Comparison of ENCODE assay signal across 12 cellular contexts in genomic region chr3:122298239-122298638, GRCh38. TPM values are rescaled to one million over a fixed set of nuclear protein-coding genes. Genes with fewer than 3 reads are reported as not detected.
DNase-seq lines count a peak whose midpoint lies in the region; ATAC-seq and TF ChIP-seq lines count a peak whose summit lies in the region.
"Had no signal": no experiment of that assay in that cellular context is flagged by ENCODE, and none has a peak within 500 bp of the region (broad histone marks: within the 10 kb centered on the region; RNA-seq: fewer than 3 reads in every experiment).

No MANE protein-coding gene starts in this region.

- H3K27me3 Mint-ChIP-seq in activated CD8-positive, alpha-beta T cell treated with anti-CD3 and anti-CD28 coated beads for 36 hours, result no peaks in the 10 kb centered on the region

- H3K4me3 Mint-ChIP-seq in activated CD8-positive, alpha-beta T cell treated with anti-CD3 and anti-CD28 coated beads for 36 hours, result no peak overlapping the region

- intact Hi-C loops in activated CD8-positive, alpha-beta T cell treated with anti-CD3 and anti-CD28 coated beads for 36 hours (cut with micrococcal nuclease), result loop anchor here (5.0 kb wide), 1 partner anchor 41 kb away; no protein-coding TSS in a partner anchor

- POLR2A ChIA-PET in activated CD8-positive, alpha-beta T cell treated with anti-CD3 and anti-CD28 coated beads for 36 hours (lab: Charles Lee), result no interaction called here

- TF ChIP-seq POLR2A in erythroblast (IDR thresholded peaks at IDR 0.05; ENCODE audit: low read length), result no peak

- peak; percentile 51 for DNase-seq in GM10266 (ENCODE audit: extremely low spot score)
- DNase-seq in activated CD8-positive, alpha-beta T cell treated with anti-CD3 and anti-CD28 coated beads for 36 hours, result peak; percentile 61
- no peak for DNase-seq in NCI-H128 (lab: John Stamatoyannopoulos, UW; ENCODE audit: unreplicated experiment)
- DNase-seq in erythroblast (lab: John Stamatoyannopoulos, UW), result no peak
- no peak for DNase-seq in NCI-H187 (lab: John Stamatoyannopoulos, UW)
- DNase-seq: Caco-2, NCI-H524, nucleus accumbens had no signal

- peak; percentile 20 for TF ChIP-seq CTCF in GM10266 (IDR thresholded peaks at IDR 0.05; ENCODE audit: control insufficient read depth, insufficient read depth, low read depth, missing control alignments)
- TF ChIP-seq CTCF in activated CD8-positive, alpha-beta T cell treated with anti-CD3 and anti-CD28 coated beads for 36 hours (IDR thresholded peaks at IDR 0.05), result no peak

- H3K9me3 Mint-ChIP-seq in activated CD8-positive, alpha-beta T cell treated with anti-CD3 and anti-CD28 coated beads for 36 hours, result peaks cover 2% of the 10 kb centered on the region

- ATAC-seq in GM19035 (IDR thresholded peaks at IDR 0.05; ENCODE audit: unreplicated experiment) (peak; percentile 54), HG03045 (IDR thresholded peaks at IDR 0.05; ENCODE audit: unreplicated experiment) (peak; percentile 70), GM19324 (IDR thresholded peaks at IDR 0.05; ENCODE audit: low FRiP score, unreplicated experiment) (no peak)
- ATAC-seq in activated CD8-positive, alpha-beta T cell treated with anti-CD3 and anti-CD28 coated beads for 36 hours, result peak; percentile 82

- peaks cover 20% of the 10 kb centered on the region for H3K4me1 Mint-ChIP-seq in activated CD8-positive, alpha-beta T cell treated with anti-CD3 and anti-CD28 coated beads for 36 hours (ENCODE audit: low read depth)

- H3K36me3 Mint-ChIP-seq in activated CD8-positive, alpha-beta T cell treated with anti-CD3 and anti-CD28 coated beads for 36 hours (ENCODE audit: low read depth), result no peaks in the 10 kb centered on the region

- CTCF ChIA-PET in activated CD8-positive, alpha-beta T cell treated with anti-CD3 and anti-CD28 coated beads for 36 hours (lab: Charles Lee), result no interaction called here

- H3K27ac Mint-ChIP-seq in activated CD8-positive, alpha-beta T cell treated with anti-CD3 and anti-CD28 coated beads for 36 hours, result no peak overlapping the region

RNA-seq across cellular contexts. Expression of gene CSTA, which starts 26.8 kb away (rescaled TPM):
- total RNA-seq in activated CD8-positive, alpha-beta T cell treated with anti-CD3 and anti-CD28 coated beads for 36 hours, result not detected
- total RNA-seq: endothelial cell of umbilical vein had no signal

Comparison
In these comparisons a context has a peak if more than half of its experiments do, and no peak if none do; other contexts are left out.
1. DNase-seq: peak in GM10266 (single experiment) and activated CD8-positive, alpha-beta T cell treated with anti-CD3 and anti-CD28 coated beads for 36 hours (single experiment); none in NCI-H128 (single experiment), erythroblast (0 of 2) and NCI-H187 (0 of 2).